In genomic region chr20:34525709-34526416, GRCh38 we compare ENCODE assay signal across 8 cellular contexts. TPM values are rescaled to one million over a fixed set of nuclear protein-coding genes. Genes with fewer than 3 reads are reported as not detected.
A peak's percentile ranks its signal among the peaks of the same experiment; 100 is the strongest.
DNase-seq lines count a peak whose midpoint lies in the region; ATAC-seq and TF ChIP-seq lines count a peak whose summit lies in the region.

No MANE protein-coding gene starts in this region.

- no peaks in the 10 kb centered on the region for H3K27me3 ChIP-seq in HCT116 (ENCODE audit: insufficient read depth, low read length)

- RAD21 ChIA-PET in HCT116 (lab: Charles Lee; ENCODE audit: low non-redundant PET in 1 of 2, low total read pairs in 2 of 2, uncharacterized antibody in 2 of 2, unreplicated experiment in 2 of 2), result interaction anchor here in 1 of 2 experiments (0.7 to 1.1 kb wide), 2 partner anchors 211 to 213 kb away, joined by 3 to 4 read pairs; no protein-coding TSS in a partner anchor

- no peak for TF ChIP-seq POLR2A in HCT116 (IDR thresholded peaks at IDR 0.05; ENCODE audit: borderline replicate concordance, extremely low read depth, insufficient read depth, insufficient read length)
- no peak for TF ChIP-seq POLR2A in GM18505 (IDR thresholded peaks at IDR 0.05; ENCODE audit: borderline replicate concordance, extremely low read depth, insufficient read depth, insufficient read length)

- peak overlapping the region; percentile 78 for H3K27ac ChIP-seq in HCT116 (ENCODE audit: low read depth, low read length)

- H3K9me2 ChIP-seq in HCT116 (ENCODE audit: insufficient read depth), result no peaks in the 10 kb centered on the region

- H3K9me3 ChIP-seq in HCT116 (ENCODE audit: control insufficient read depth in 1 of 2, insufficient read depth in 1 of 2, low read depth in 1 of 2, low read length in 2 of 2), result no peaks in the 10 kb centered on the region

- peak; percentile 88 for ATAC-seq in HCT116
- ATAC-seq in omental fat pad (ENCODE audit: low FRiP score), result peak; percentile 93
- no peak for ATAC-seq in GM18505 (IDR thresholded peaks at IDR 0.05; ENCODE audit: unreplicated experiment)
- ATAC-seq in GM18502 (IDR thresholded peaks at IDR 0.05; ENCODE audit: poor library complexity, unreplicated experiment), result no peak

- in situ Hi-C loops in GM13976 (cut with MboI; ENCODE audit: low sequenced_read_pairs, unreplicated experiment), result no loop called here
- in situ Hi-C loops in GM13977 (cut with MboI; ENCODE audit: low pct_unique_long_range_greater_than_20kb, low sequenced_read_pairs, unreplicated experiment), result no loop called here

- H3K4me1 ChIP-seq in HCT116 (ENCODE audit: control insufficient read depth in 1 of 2, insufficient read depth in 2 of 2, low read length in 2 of 2), result peaks cover 30 to 44% of the 10 kb centered on the region in 2 experiments

- H3K36me3 ChIP-seq in HCT116 (ENCODE audit: control insufficient read depth in 1 of 2, insufficient read depth in 2 of 2, low read length in 2 of 2), result peaks cover 10 to 31% of the 10 kb centered on the region in 2 experiments

- H4K20me1 ChIP-seq in HCT116 (ENCODE audit: insufficient read depth), result no peaks in the 10 kb centered on the region; the same call in 1 of the 2 replicates

- DNase-seq in HCT116 (ENCODE audit: low read depth, low spot score), result peak; percentile 93
- DNase-seq in SW480 (ENCODE audit: low spot score), result peak; percentile 99
- DNase-seq in fibroblast of the aortic adventitia (ENCODE audit: low read depth), result peak; percentile 98
- DNase-seq in omental fat pad (ENCODE audit: low spot score), result peak; percentile 50
- DNase-seq in GM13976 (ENCODE audit: low spot score), result no peak
- DNase-seq in GM13977 (ENCODE audit: low spot score), result no peak

- POLR2A ChIA-PET in HCT116 (lab: Charles Lee), result interaction anchor here (0.9 to 1.2 kb wide), 2 partner anchors 9 to 223 kb away, joined by 3 to 4 read pairs; partner anchors contain the start of genes AHCY and DYNLRB1

- H3K79me2 ChIP-seq in HCT116 (ENCODE audit: insufficient read depth, low read length), result peaks cover 67% of the 10 kb centered on the region

- TF ChIP-seq CTCF in HCT116 (IDR thresholded peaks at IDR 0.05 in 2 of 3, conservative IDR thresholded peaks at IDR 0.05 in 1 of 3; ENCODE audit: borderline replicate concordance in 1 of 3, insufficient read depth in 1 of 3, low read depth in 2 of 3, low read length in 2 of 3), result no peak
- no peak for TF ChIP-seq CTCF in fibroblast of the aortic adventitia (IDR thresholded peaks at IDR 0.05; ENCODE audit: insufficient read depth, low read length)
- no peak for TF ChIP-seq CTCF in omental fat pad (IDR thresholded peaks at IDR 0.05)
- no peak for TF ChIP-seq CTCF in GM13976 (IDR thresholded peaks at IDR 0.05; ENCODE audit: borderline replicate concordance, control extremely low read depth, extremely low read depth, insufficient read depth, missing control alignments)
- TF ChIP-seq CTCF in GM13977 (IDR thresholded peaks at IDR 0.05; ENCODE audit: extremely low read depth, insufficient read depth, missing control alignments), result no peak

- H3K4me2 ChIP-seq in HCT116 (ENCODE audit: low read length), result peak overlapping the region; percentile 73

- peak; percentile 18; the same call in 1 of the 2 replicates for TF ChIP-seq RAD21 in HCT116 (IDR thresholded peaks at IDR 0.05; ENCODE audit: low read depth)

- H2AFZ ChIP-seq in HCT116 (ENCODE audit: low read depth, low read length, poor library complexity, severe bottlenecking), result no peak overlapping the region

- BruUV-seq in HCT116 (replicated peaks; lab: Mats Ljungman, UMichigan), result no TSS peak

- CTCF ChIA-PET in HCT116 (lab: Charles Lee), result interaction anchor here (0.9 to 6.0 kb wide), 3 partner anchors 10 to 213 kb away, joined by 3 to 127 read pairs (median 9); partner anchors contain the start of gene DYNLRB1

- peak overlapping the region; percentile 59 for H3K9ac ChIP-seq in HCT116 (ENCODE audit: low read length)

- H3K4me3 ChIP-seq in HCT116 (replicated peaks in 1 of 2; ENCODE audit: low read depth in 1 of 2, low read length in 2 of 2) (peak overlapping the region; percentile 21 to 23), fibroblast of the aortic adventitia (ENCODE audit: low read depth, low read length) (no peak overlapping the region)

- intact Hi-C loops in HCT116 (cut with micrococcal nuclease), result no loop called here

TF ChIP-seq in HCT116, 20 proteins besides CTCF, POLR2A, EP300 and RAD21 (continues in another document):
- TF ChIP-seq ELF1 (IDR thresholded peaks at IDR 0.05; ENCODE audit: borderline replicate concordance, low read depth), result peak; percentile 74; the same call in 1 of the 2 replicates
- TF ChIP-seq FOSL1 (IDR thresholded peaks at IDR 0.05; ENCODE audit: low read depth), result peak; percentile 95
- TF ChIP-seq SIN3A (IDR thresholded peaks at IDR 0.05; ENCODE audit: low read depth), result peak; percentile 97
- TF ChIP-seq ZNF274 (IDR thresholded peaks at IDR 0.05; ENCODE audit: low read depth, low read length), result no peak
- no peak for TF ChIP-seq EZH2phosphoT487 (IDR thresholded peaks at IDR 0.05; ENCODE audit: borderline replicate concordance)
- TF ChIP-seq CBX3 (IDR thresholded peaks at IDR 0.05; ENCODE audit: low read depth), result peak; percentile 92; the same call in 1 of the 2 replicates
- peak; percentile 96 for TF ChIP-seq JUND (IDR thresholded peaks at IDR 0.05)
- TF ChIP-seq, protein P1, sequence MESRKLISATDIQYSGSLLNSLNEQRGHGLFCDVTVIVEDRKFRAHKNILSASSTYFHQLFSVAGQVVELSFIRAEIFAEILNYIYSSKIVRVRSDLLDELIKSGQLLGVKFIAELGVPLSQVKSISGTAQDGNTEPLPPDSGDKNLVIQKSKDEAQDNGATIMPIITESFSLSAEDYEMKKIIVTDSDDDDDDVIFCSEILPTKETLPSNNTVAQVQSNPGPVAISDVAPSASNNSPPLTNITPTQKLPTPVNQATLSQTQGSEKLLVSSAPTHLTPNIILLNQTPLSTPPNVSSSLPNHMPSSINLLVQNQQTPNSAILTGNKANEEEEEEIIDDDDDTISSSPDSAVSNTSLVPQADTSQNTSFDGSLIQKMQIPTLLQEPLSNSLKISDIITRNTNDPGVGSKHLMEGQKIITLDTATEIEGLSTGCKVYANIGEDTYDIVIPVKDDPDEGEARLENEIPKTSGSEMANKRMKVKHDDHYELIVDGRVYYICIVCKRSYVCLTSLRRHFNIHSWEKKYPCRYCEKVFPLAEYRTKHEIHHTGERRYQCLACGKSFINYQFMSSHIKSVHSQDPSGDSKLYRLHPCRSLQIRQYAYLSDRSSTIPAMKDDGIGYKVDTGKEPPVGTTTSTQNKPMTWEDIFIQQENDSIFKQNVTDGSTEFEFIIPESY (IDR thresholded peaks at IDR 0.05; ENCODE audit: extremely low read depth, insufficient replicate concordance, low read length), result peak; percentile 58
- TF ChIP-seq EGR1 (IDR thresholded peaks at IDR 0.05; ENCODE audit: low read depth), result peak; percentile 76
- peak; percentile 94 for TF ChIP-seq SP1 (IDR thresholded peaks at IDR 0.05; ENCODE audit: low read depth)
- TF ChIP-seq ATF3 (IDR thresholded peaks at IDR 0.05), result no peak
- TF ChIP-seq, protein P2, sequence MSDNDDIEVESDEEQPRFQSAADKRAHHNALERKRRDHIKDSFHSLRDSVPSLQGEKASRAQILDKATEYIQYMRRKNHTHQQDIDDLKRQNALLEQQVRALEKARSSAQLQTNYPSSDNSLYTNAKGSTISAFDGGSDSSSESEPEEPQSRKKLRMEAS (IDR thresholded peaks at IDR 0.05), result peak; percentile 88
- TF ChIP-seq POLR2AphosphoS5 (IDR thresholded peaks at IDR 0.05; ENCODE audit: low read depth, low read length), result peak; percentile 72
- peak; percentile 90 for TF ChIP-seq TCF7L2 (IDR thresholded peaks at IDR 0.05; ENCODE audit: borderline replicate concordance, extremely low read depth, insufficient read depth, insufficient read length)
- no peak for TF ChIP-seq REST (IDR thresholded peaks at IDR 0.05; ENCODE audit: low read depth)
- TF ChIP-seq CEBPB (IDR thresholded peaks at IDR 0.05; ENCODE audit: low read depth), result peak; percentile 54; the same call in 1 of the 2 replicates
- TF ChIP-seq ZFX (IDR thresholded peaks at IDR 0.05), result no peak
- TF ChIP-seq EZH2 (IDR thresholded peaks at IDR 0.05), result no peak
- peak; percentile 69 for TF ChIP-seq SRF (IDR thresholded peaks at IDR 0.05; ENCODE audit: low read depth)

RNA-seq across cellular contexts. Expression of gene DYNLRB1, which starts 9.6 kb away (rescaled TPM):
- total RNA-seq in HCT116 (2021; ENCODE audit: unreplicated experiment), result 106 TPM
- 264 and 265 TPM in 2 replicates for polyA plus RNA-seq in HCT116 (2012)
- 30.0 and 144 TPM in 2 replicates for total RNA-seq in fibroblast of the aortic adventitia (ENCODE audit: low replicate concordance)
- total RNA-seq in omental fat pad, result 100 to 1,000 TPM in 2 of 4 donors, 10 to 100 TPM in 2; 83.0 to 121 (median 108) TPM

RNA-seq across cellular contexts. Expression of gene MAP1LC3A, which starts 32.7 kb away (rescaled TPM):
- not detected for total RNA-seq in HCT116 (2021; ENCODE audit: unreplicated experiment)
- polyA plus RNA-seq in HCT116 (2012), result 0.09 TPM in 1 of 2 replicates, not detected in the other
- total RNA-seq in fibroblast of the aortic adventitia (ENCODE audit: low replicate concordance), result 15.8 and 20.2 TPM in 2 replicates
- 10 to 100 TPM; 50.1 to 76.1 (median 55.9) TPM for total RNA-seq in omental fat pad

Comparison
In these comparisons a context has a peak if more than half of its experiments do, and no peak if none do; other contexts are left out.
1. ATAC-seq: peak in HCT116 (single experiment) and omental fat pad (single experiment); none in GM18505 (single experiment) and GM18502 (single experiment).
2. DNase-seq: peak in HCT116 (single experiment), SW480 (single experiment), fibroblast of the aortic adventitia (single experiment) and omental fat pad (single experiment); none in GM13976 (single experiment) and GM13977 (single experiment).
3. RNA of gene MAP1LC3A, which starts 32.7 kb away (total RNA-seq): 50.1 to 76.1 TPM in omental fat pad and 15.8 to 20.2 TPM in fibroblast of the aortic adventitia; not detected in HCT116 (single experiment); every median in the first group is over 10 times any median in the second.